In genomic region chr2:28160986-28161425, GRCh38 we compare ENCODE assay signal across 14 cellular contexts.
DNase-seq lines count a peak whose midpoint lies in the region; ATAC-seq, FAIRE-seq and TF ChIP-seq lines count a peak whose summit lies in the region.
"Had no signal": no experiment of that assay in that cellular context is flagged by ENCODE, and none has a peak within 500 bp of the region (broad histone marks: within the 10 kb centered on the region; RNA-seq: fewer than 3 reads in every experiment).

No MANE protein-coding gene starts in this region.

- peaks cover 16% of the 10 kb centered on the region for H3K4me1 ChIP-seq in fibroblast of lung (ENCODE audit: control insufficient read depth, extremely low read depth, insufficient read depth, low read length)
- peaks cover 12 to 18% of the 10 kb centered on the region in 2 experiments for H3K4me1 ChIP-seq in trophoblast cell (ENCODE audit: control insufficient read depth in 1 of 2, insufficient read depth in 2 of 2, low read length in 2 of 2)

- H2AFZ ChIP-seq in fibroblast of lung (ENCODE audit: low read length), result no peak overlapping the region
- H2AFZ ChIP-seq in trophoblast cell (ENCODE audit: insufficient read depth, low read length, poor library complexity), result no peak overlapping the region

- peak overlapping the region; percentile 86 for H2BK120ac ChIP-seq in trophoblast cell (ENCODE audit: insufficient read depth, low read length, poor library complexity)

- peak overlapping the region; percentile 13 for H4K8ac ChIP-seq in trophoblast cell (ENCODE audit: low read depth, low read length)

- no peak overlapping the region for H3K4me3 ChIP-seq in fibroblast of lung (replicated peaks in 1 of 4; ENCODE audit: control extremely low read depth in 1 of 4, insufficient read depth in 1 of 4, low read depth in 3 of 4, low read length in 4 of 4)
- no peak overlapping the region for H3K4me3 ChIP-seq in trophoblast cell (ENCODE audit: low read depth, low read length)
- H3K4me3 ChIP-seq: MG63, spleen had no signal

- H2BK5ac ChIP-seq in trophoblast cell (ENCODE audit: low read depth, low read length, poor library complexity), result peak overlapping the region; percentile 74

- H3K9me3 ChIP-seq in fibroblast of lung (ENCODE audit: control insufficient read depth, insufficient read depth, low read depth, low read length) (no peaks in the 10 kb centered on the region), trophoblast cell (ENCODE audit: insufficient read depth, low read depth, low read length) (no peaks in the 10 kb centered on the region)

- H4K91ac ChIP-seq in trophoblast cell (ENCODE audit: low read depth, low read length), result peak overlapping the region; percentile 55

- no peak overlapping the region for H4K12ac ChIP-seq in trophoblast cell (ENCODE audit: low read depth, low read length)

- H3K27me3 ChIP-seq in fibroblast of lung (ENCODE audit: control insufficient read depth, insufficient read depth, low read length) (no peaks in the 10 kb centered on the region), trophoblast cell (ENCODE audit: insufficient read depth, low read length) (no peaks in the 10 kb centered on the region)
- H3K27me3 ChIP-seq: MG63, spleen had no signal

- no peak overlapping the region for H3K4me2 ChIP-seq in fibroblast of lung (ENCODE audit: extremely low read depth, insufficient read depth, low read length)
- H3K4me2 ChIP-seq in trophoblast cell (ENCODE audit: low read length), result no peak overlapping the region

- no peak for TF ChIP-seq CTCF in AG09319 (IDR thresholded peaks at IDR 0.05; ENCODE audit: low read depth, low read length)
- no peak for TF ChIP-seq CTCF in fibroblast of lung (conservative IDR thresholded peaks at IDR 0.05 in 1 of 2, IDR thresholded peaks at IDR 0.05 in 1 of 2; ENCODE audit: low read depth in 1 of 2, low read length in 2 of 2)

- peak overlapping the region; percentile 60 for H3K18ac ChIP-seq in trophoblast cell (ENCODE audit: low read length)

- H3K79me2 ChIP-seq in fibroblast of lung (ENCODE audit: control insufficient read depth, insufficient read depth, low read length) (no peaks in the 10 kb centered on the region), trophoblast cell (ENCODE audit: control insufficient read depth, insufficient read depth, low read length, poor library complexity) (no peaks in the 10 kb centered on the region)

- WGBS in trophoblast cell (ENCODE audit: extremely low coverage, insufficient coverage, insufficient read length), result no CpG with 5 or more reads among the region's 3 CpGs

- H3K14ac ChIP-seq in trophoblast cell (ENCODE audit: low read length), result no peak overlapping the region

- H3K9ac ChIP-seq in fibroblast of lung (ENCODE audit: insufficient read depth, low read length) (no peak overlapping the region), trophoblast cell (ENCODE audit: low read length) (no peak overlapping the region)

- peak; percentile 93 for FAIRE-seq in RCC 7860 (lab: Jason Lieb, UNC)

- peak overlapping the region; percentile 85 for H2BK12ac ChIP-seq in trophoblast cell (ENCODE audit: low read length)

- H3K79me1 ChIP-seq in trophoblast cell (ENCODE audit: low read length), result peaks cover 15% of the 10 kb centered on the region

- H3K23ac ChIP-seq in trophoblast cell (ENCODE audit: low read length), result no peak overlapping the region

- H3K27ac ChIP-seq in fibroblast of lung (ENCODE audit: insufficient read depth, low read length), result peak overlapping the region; percentile 23
- peak overlapping the region; percentile 91 for H3K27ac ChIP-seq in trophoblast cell (ENCODE audit: low read depth, low read length)
- H3K27ac ChIP-seq: spleen had no signal

- peak; percentile 59 for DNase-seq in AG09319 (ENCODE audit: extremely low read depth, low read depth)
- peak; percentile 88 for DNase-seq in RCC 7860 (ENCODE audit: low spot score)
- peak; percentile 80 to 96 for DNase-seq in fibroblast of lung (ENCODE audit: low read depth in 2 of 2)
- peak; percentile 15 to 54 for DNase-seq in trophoblast cell
- no peak for DNase-seq in CD1c-positive myeloid dendritic cell (ENCODE audit: extremely low spot score)
- DNase-seq in epidermal melanocyte (ENCODE audit: insufficient read length, low spot score), result no peak
- DNase-seq: activated CD4-positive, CD25-positive, alpha-beta regulatory T cell; C1 segment of cervical spinal cord; central memory CD4-positive, alpha-beta T cell; glutamatergic neuron; spleen had no signal

- peak overlapping the region; percentile 53 for H3K4ac ChIP-seq in trophoblast cell (ENCODE audit: low read depth, low read length)

- ATAC-seq in HG03159 (IDR thresholded peaks at IDR 0.05; ENCODE audit: unreplicated experiment) (no peak), GM21447 (IDR thresholded peaks at IDR 0.05; ENCODE audit: unreplicated experiment) (no peak)

- peak overlapping the region; percentile 66 for H2AK5ac ChIP-seq in trophoblast cell (ENCODE audit: low read length)

- no peaks in the 10 kb centered on the region for H3K36me3 ChIP-seq in fibroblast of lung (ENCODE audit: control insufficient read depth, insufficient read depth, low read length)
- H3K36me3 ChIP-seq in trophoblast cell (ENCODE audit: control insufficient read depth in 1 of 2, insufficient read depth in 2 of 2, low read length in 2 of 2), result no peaks in the 10 kb centered on the region

- H4K20me1 ChIP-seq in fibroblast of lung (ENCODE audit: control insufficient read depth, extremely low read depth, insufficient read depth, low read length), result no peaks in the 10 kb centered on the region

Comparison
In these comparisons a context has a peak if more than half of its experiments do, and no peak if none do; other contexts are left out.
1. DNase-seq: peak in AG09319 (single experiment), RCC 7860 (single experiment), fibroblast of lung (2 of 2) and trophoblast cell (2 of 2); none in CD1c-positive myeloid dendritic cell (single experiment) and epidermal melanocyte (single experiment).